18 cellular contexts compared by ENCODE assay signal in the genomic region with DNA sequence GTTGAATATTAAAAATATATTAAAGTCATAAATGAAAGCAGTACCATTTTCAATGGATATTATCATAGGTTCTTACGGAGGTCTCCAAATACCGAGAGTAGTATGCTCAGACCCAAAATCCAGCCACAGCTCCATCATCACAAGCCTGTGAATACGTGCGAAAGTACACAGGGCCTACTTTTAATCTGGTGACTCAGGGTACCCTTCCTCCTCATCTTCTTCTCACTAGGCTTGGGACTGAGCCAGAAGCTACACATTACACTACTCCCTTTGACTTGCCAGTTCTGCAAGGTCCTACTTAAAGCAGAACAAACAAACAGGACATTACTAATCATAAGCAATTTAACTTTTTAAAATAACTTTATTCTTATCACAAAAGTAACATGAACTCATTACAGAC. TPM values are rescaled to one million over a fixed set of nuclear protein-coding genes. Genes with fewer than 3 reads are reported as not detected.
DNase-seq lines count a peak whose midpoint lies in the region; ATAC-seq, FAIRE-seq and TF ChIP-seq lines count a peak whose summit lies in the region.
"Had no signal": no experiment of that assay in that cellular context is flagged by ENCODE, and none has a peak within 500 bp of the region (broad histone marks: within the 10 kb centered on the region; RNA-seq: fewer than 3 reads in every experiment).

No MANE protein-coding gene starts in this region.

- H3K36me3 ChIP-seq in endothelial cell of umbilical vein (ENCODE audit: control insufficient read depth in 2 of 2, extremely low read depth in 1 of 2, insufficient read depth in 2 of 2, low read length in 2 of 2) (no peaks in the 10 kb centered on the region), psoas muscle (ENCODE audit: insufficient read depth in 1 of 2, low read depth in 1 of 2) (peaks cover 0 to 4% of the 10 kb centered on the region in 2 donors)
- H3K36me3 ChIP-seq: cardiac muscle cell, esophagus squamous epithelium, neutrophil, Peyer's patch had no signal

- no peak overlapping the region for H3K4me3 ChIP-seq in endothelial cell of umbilical vein (replicated peaks in 1 of 3; ENCODE audit: insufficient read depth in 1 of 3, low read depth in 1 of 3, low read length in 3 of 3)
- no peak overlapping the region for H3K4me3 ChIP-seq in psoas muscle
- H3K4me3 ChIP-seq: cardiac muscle cell, esophagus squamous epithelium, Peyer's patch had no signal

- intact Hi-C loops in endothelial cell of umbilical vein (cut with micrococcal nuclease), result no loop called here
- intact Hi-C loops in psoas muscle (cut with DNase I), result loop anchor here in 1 of 2 donors (10.0 kb wide), 2 partner anchors 393 to 957 kb away; a partner anchor contains a TSS

- FAIRE-seq in endothelial cell of umbilical vein (lab: Jason Lieb, UNC), result peak; percentile 53
- FAIRE-seq: GM19239, H1 had no signal

- no peak for TF ChIP-seq POLR2A in endothelial cell of umbilical vein (IDR thresholded peaks at IDR 0.05; ENCODE audit: low read depth, low read length)

- H3K4me2 ChIP-seq in endothelial cell of umbilical vein (ENCODE audit: insufficient read depth, low read length), result peak overlapping the region; percentile 29

- DNase-seq in Caki2 (ENCODE audit: low read depth) (peak; percentile 26), LHCN-M2 (ENCODE audit: low read depth) (peak; percentile 69), endothelial cell of umbilical vein (ENCODE audit: low read depth, low spot score) (peak; percentile 69), psoas muscle (no peak), NCI-H146 treated with DMSO at 0.1 percent for 48 hours (lab: John Stamatoyannopoulos, UW; ENCODE audit: unreplicated experiment) (no peak), foreskin melanocyte (no peak), NCI-H1436 (lab: John Stamatoyannopoulos, UW) (no peak)
- DNase-seq: DMS 273 treated with DMSO at 0.1 percent for 48 hours; esophagus squamous epithelium; left cardiac atrium; Peyer's patch; stimulated activated CD4-positive, alpha-beta T cell treated with anti-CD3 and anti-CD28 coated beads, Interleukin-1b, Interleukin-23, amount 100 ng/mL, for 48 hours; stimulated activated naive CD4-positive, alpha-beta T cell had no signal

- ATAC-seq in psoas muscle (peak; percentile 89 to 97 (median 93)), GM19328 (IDR thresholded peaks at IDR 0.05; ENCODE audit: unreplicated experiment) (no peak)

- 49 to 81% (median 50%) methylated on average over 4 of the region's 4 CpGs for WGBS in psoas muscle, 3 donors

- dilution Hi-C loops in endothelial cell of umbilical vein (cut with MboI; ENCODE audit: extremely low pct_ligation_motif_present, low sequenced_read_pairs), result no loop called here

- POLR2A ChIA-PET in endothelial cell of umbilical vein (lab: Charles Lee), result no interaction called here

- no peak overlapping the region for H3K9ac ChIP-seq in endothelial cell of umbilical vein (replicated peaks; ENCODE audit: extremely low read depth, insufficient read depth, low read length)

- CTCF ChIA-PET in endothelial cell of umbilical vein (lab: Charles Lee), result interaction anchor here (1.4 to 2.0 kb wide), 3 partner anchors 13 to 435 kb away, joined by 4 to 10 read pairs (median 5); no protein-coding TSS in a partner anchor

- H3K4me1 ChIP-seq in endothelial cell of umbilical vein (ENCODE audit: control insufficient read depth, extremely low read depth, insufficient read depth, low read length) (peaks cover 10% of the 10 kb centered on the region), psoas muscle (peaks cover 29% of the 10 kb centered on the region)

- TF ChIP-seq CTCF in endothelial cell of umbilical vein (IDR thresholded peaks at IDR 0.05; ENCODE audit: extremely low read depth in 1 of 2, insufficient read depth in 1 of 2, low read depth in 1 of 2, low read length in 2 of 2), result no peak
- no peak for TF ChIP-seq CTCF in psoas muscle (IDR thresholded peaks at IDR 0.05)

- H3K79me2 ChIP-seq in endothelial cell of umbilical vein (ENCODE audit: control insufficient read depth, insufficient read depth, low read length), result peaks cover 2% of the 10 kb centered on the region

- no peak overlapping the region for H2AFZ ChIP-seq in endothelial cell of umbilical vein (ENCODE audit: low read depth, low read length)

- H3K9me3 ChIP-seq in endothelial cell of umbilical vein (replicated peaks; ENCODE audit: control insufficient read depth, insufficient read depth, low read length) (no peaks in the 10 kb centered on the region), psoas muscle (no peaks in the 10 kb centered on the region)
- H3K9me3 ChIP-seq: esophagus squamous epithelium, neutrophil, Peyer's patch had no signal

- H3K27me3 ChIP-seq in endothelial cell of umbilical vein (ENCODE audit: control insufficient read depth in 2 of 2, insufficient read depth in 2 of 2, low read length in 2 of 2), result no peaks in the 10 kb centered on the region
- no peaks in the 10 kb centered on the region for H3K27me3 ChIP-seq in psoas muscle (ENCODE audit: insufficient read depth in 3 of 3, low read length in 2 of 3)
- H3K27me3 ChIP-seq: cardiac muscle cell, esophagus squamous epithelium, neutrophil, Peyer's patch had no signal

- in situ Hi-C loops in Caki2 (cut with HindIII; ENCODE audit: low pct_unique_long_range_greater_than_20kb, low sequenced_read_pairs), result no loop called here

- BruUV-seq in endothelial cell of umbilical vein (replicated peaks; lab: Mats Ljungman, UMichigan), result no TSS peak

- H3K9me1 ChIP-seq in endothelial cell of umbilical vein (replicated peaks; ENCODE audit: control insufficient read depth, extremely low read depth, insufficient read depth, low read length), result no peaks in the 10 kb centered on the region

- H3K27ac ChIP-seq in endothelial cell of umbilical vein (ENCODE audit: insufficient read depth, low read depth, low read length) (no peak overlapping the region), psoas muscle (peak overlapping the region; percentile 48)
- H3K27ac ChIP-seq: cardiac muscle cell, neutrophil, Peyer's patch had no signal

- no peaks in the 10 kb centered on the region for H4K20me1 ChIP-seq in endothelial cell of umbilical vein (replicated peaks; ENCODE audit: control insufficient read depth, extremely low read depth, insufficient read depth, low read length)

TF ChIP-seq in endothelial cell of umbilical vein, 7 proteins besides CTCF, POLR2A, EP300 and RAD21:
- TF ChIP-seq MYC (IDR thresholded peaks at IDR 0.05; ENCODE audit: low read depth, low read length) (no peak), FOS (IDR thresholded peaks at IDR 0.05; ENCODE audit: borderline replicate concordance, insufficient read depth, low read length) (peak; percentile 62)

RNA-seq across cellular contexts. Expression of a gene that starts 7.6 kb away (rescaled TPM):
- 7.4 TPM in 2 replicates for total RNA-seq in Caki2 (2014; rRNA removed; shearing (Covaris generic); ENCODE audit: low replicate concordance)
- 13.5 and 21.1 TPM in 2 replicates for total RNA-seq in LHCN-M2 (2014; rRNA removed)
- polyA plus RNA-seq in LHCN-M2 (2012), result 5.8 TPM
- total RNA-seq in endothelial cell of umbilical vein, result 23.5 and 24.8 TPM in 2 replicates
- polyA plus RNA-seq in endothelial cell of umbilical vein, result 14.0 and 14.2 TPM in 2 replicates
- polyA plus RNA-seq in endothelial cell of umbilical vein (2011; cell fraction: cytosol; rRNA removed), result 10.9 and 13.3 TPM in 2 replicates
- polyA plus RNA-seq in endothelial cell of umbilical vein (2011; cell fraction: nucleus; rRNA removed), result 58.3 and 58.6 TPM in 2 replicates
- polyA plus RNA-seq in endothelial cell of umbilical vein (2012), result 15.6 and 17.7 TPM in 2 replicates
- 60.0 and 65.5 TPM in 2 replicates for polyA minus RNA-seq in endothelial cell of umbilical vein
- polyA minus RNA-seq in endothelial cell of umbilical vein (2011; cell fraction: cytosol; rRNA and poly(A)+ RNA removed), result 14.2 TPM
- polyA minus RNA-seq in endothelial cell of umbilical vein (2011; cell fraction: nucleus; rRNA and poly(A)+ RNA removed), result 94.0 and 134 TPM in 2 replicates
- 10 to 100 TPM; 10.9 to 28.6 (median 13.8) TPM for total RNA-seq in psoas muscle
- polyA plus RNA-seq in psoas muscle, result 10 to 100 TPM in 1 of 3 donors, 1 to 10 TPM in 2; 6.8 to 18.7 (median 8.8) TPM

Comparison
In these comparisons a context has a peak if more than half of its experiments do, and no peak if none do; other contexts are left out.
1. DNase-seq: peak in Caki2 (single experiment), LHCN-M2 (single experiment) and endothelial cell of umbilical vein (single experiment); none in psoas muscle (0 of 2), NCI-H146 treated with DMSO at 0.1 percent for 48 hours (single experiment), foreskin melanocyte (single experiment) and NCI-H1436 (single experiment).